In the genomic region with DNA sequence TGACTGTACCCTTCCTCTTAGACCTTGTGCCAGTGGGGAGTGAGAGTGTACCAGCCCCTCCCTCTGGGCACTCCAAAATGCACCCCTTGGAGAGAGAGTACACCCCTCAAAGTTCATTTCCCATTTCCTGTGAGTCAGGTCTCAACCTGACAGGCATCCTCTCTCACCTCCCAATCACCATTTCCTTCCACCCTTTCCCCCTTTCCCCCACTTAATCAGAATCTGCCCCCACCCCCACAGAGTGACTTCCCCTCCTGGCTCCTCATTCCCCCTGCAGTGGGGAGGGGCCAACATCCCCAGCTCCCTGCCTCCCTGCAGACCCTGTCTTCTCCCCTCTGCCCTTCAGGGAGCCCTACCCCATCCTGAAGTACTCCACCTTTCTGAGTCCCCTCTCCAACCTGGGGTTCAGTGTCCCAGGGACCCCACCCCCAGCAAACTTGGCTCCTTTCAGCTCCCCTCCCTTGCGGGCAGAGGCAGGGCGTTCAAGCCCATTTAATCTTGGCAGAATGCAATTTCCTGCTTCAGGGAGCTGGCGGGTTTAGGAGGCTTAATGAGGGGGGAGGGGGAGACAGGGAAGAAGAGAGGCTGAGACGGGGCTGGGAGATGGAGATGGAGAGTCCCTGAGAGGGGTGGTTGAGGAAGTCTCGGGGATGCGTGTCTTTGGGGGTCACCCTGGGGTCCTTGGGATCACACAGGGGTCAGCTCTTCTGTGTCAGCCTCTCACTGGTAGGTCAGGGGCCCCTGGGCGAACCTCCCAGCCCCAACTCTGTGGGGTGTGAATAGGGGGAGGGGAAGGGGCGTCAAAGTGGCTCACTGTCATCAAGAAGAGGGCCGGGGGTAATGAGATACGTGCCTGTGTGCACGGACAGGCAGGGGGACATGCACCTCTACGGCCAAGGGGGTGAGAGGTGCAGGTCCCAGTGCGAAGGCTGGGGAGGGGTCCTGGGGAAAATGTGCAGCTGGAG, we compare ENCODE assay signal across 10 cellular contexts. TPM values are rescaled to one million over a fixed set of nuclear protein-coding genes. Genes with fewer than 3 reads are reported as not detected.
DNase-seq lines count a peak whose midpoint lies in the region; ATAC-seq, FAIRE-seq and TF ChIP-seq lines count a peak whose summit lies in the region.
"Had no signal": no experiment of that assay in that cellular context is flagged by ENCODE, and none has a peak within 500 bp of the region (broad histone marks: within the 10 kb centered on the region; RNA-seq: fewer than 3 reads in every experiment).

No MANE protein-coding gene starts in this region.

- no peaks in the 10 kb centered on the region for H3K9me2 ChIP-seq in SK-N-SH

- POLR2A ChIA-PET in SK-N-SH (lab: Yijun Ruan, JAX), result interaction anchor here (5.0 kb wide), 1 partner anchor 15 kb away, joined by 19 read pairs; no protein-coding TSS in a partner anchor

- peaks cover 14 to 43% of the 10 kb centered on the region in 2 experiments; a peak in 3 of 4 replicates for H3K4me1 ChIP-seq in SK-N-SH (ENCODE audit: control insufficient read depth in 1 of 2, insufficient read depth in 2 of 2, low read depth in 1 of 2, low read length in 1 of 2)
- H3K4me1 ChIP-seq in iPS-20b (ENCODE audit: insufficient read depth, low read length), result peaks cover 23% of the 10 kb centered on the region; the same call in 1 of the 2 replicates
- no peaks in the 10 kb centered on the region for H3K4me1 ChIP-seq in adrenal gland (replicated peaks in 1 of 2)

- H3K36me3 ChIP-seq in SK-N-SH (replicated peaks in 1 of 2; ENCODE audit: control insufficient read depth in 1 of 2, insufficient read depth in 2 of 2, low read length in 1 of 2) (no peaks in the 10 kb centered on the region), iPS-20b (ENCODE audit: insufficient read depth, low read depth, low read length) (no peaks in the 10 kb centered on the region), adrenal gland (replicated peaks in 1 of 2) (no peaks in the 10 kb centered on the region)
- H3K36me3 ChIP-seq: left ventricle myocardium inferior had no signal

- H3K27ac ChIP-seq in SK-N-SH (ENCODE audit: low read depth in 2 of 2, low read length in 1 of 2) (no peak overlapping the region), iPS-20b (ENCODE audit: low read length) (peak overlapping the region; percentile 55), adrenal gland (no peak overlapping the region)
- H3K27ac ChIP-seq: left ventricle myocardium inferior had no signal

- no peaks in the 10 kb centered on the region for H3F3A ChIP-seq in SK-N-SH (replicated peaks; ENCODE audit: insufficient read depth)

- peak; percentile 64 for DNase-seq in DMS79 (lab: John Stamatoyannopoulos, UW)
- no peak for DNase-seq in HTR-8/SVneo (ENCODE audit: insufficient read length, low spot score)
- peak; percentile 51 for DNase-seq in SK-N-SH
- DNase-seq in adrenal gland, result no peak
- no peak for DNase-seq in HT-29 (ENCODE audit: low spot score)
- DNase-seq: left ventricle myocardium inferior, SIG-M5 had no signal

- TF ChIP-seq CTCF in SK-N-SH (IDR thresholded peaks at IDR 0.05) (no peak), adrenal gland (IDR thresholded peaks at IDR 0.05) (no peak)

- no peak for TF ChIP-seq RAD21 in SK-N-SH (IDR thresholded peaks at IDR 0.05; ENCODE audit: low read length)

- TF ChIP-seq EP300 in SK-N-SH (IDR thresholded peaks at IDR 0.05; ENCODE audit: borderline replicate concordance in 1 of 2, low read depth in 1 of 2, low read length in 1 of 2), result no peak

- H3K9ac ChIP-seq in SK-N-SH (no peak overlapping the region), iPS-20b (ENCODE audit: low read depth, low read length) (peak overlapping the region; percentile 62; the same call in 1 of the 2 replicates)

- WGBS in SK-N-SH (ENCODE audit: low lambda C conversion rate), result 61% methylated on average over 10 of the region's 13 CpGs
- 33 to 42% (median 38%) methylated on average over 12 to 13 of the region's 13 CpGs for WGBS in adrenal gland, 4 donors

- FAIRE-seq in HTR-8/SVneo (lab: Jason Lieb, UNC), result peak; percentile 54

- TF ChIP-seq POLR2A in adrenal gland (IDR thresholded peaks at IDR 0.05), result no peak

- H3K79me2 ChIP-seq in SK-N-SH (ENCODE audit: insufficient read depth), result no peaks in the 10 kb centered on the region

- ATAC-seq in HG03442 (IDR thresholded peaks at IDR 0.05; ENCODE audit: unreplicated experiment) (no peak), HG02840 (IDR thresholded peaks at IDR 0.05; ENCODE audit: low FRiP score, unreplicated experiment) (no peak)

- H3K9me3 ChIP-seq in SK-N-SH (no peaks in the 10 kb centered on the region), iPS-20b (ENCODE audit: insufficient read depth, low read depth, low read length) (no peaks in the 10 kb centered on the region), adrenal gland (replicated peaks in 1 of 3) (no peaks in the 10 kb centered on the region)
- H3K9me3 ChIP-seq: left ventricle myocardium inferior had no signal

- H2AFZ ChIP-seq in SK-N-SH (ENCODE audit: low read depth), result peak overlapping the region; percentile 70; the same call in 1 of the 2 replicates

- H3K4me3 ChIP-seq in SK-N-SH (ENCODE audit: low read depth in 2 of 2, low read length in 1 of 2), result no peak overlapping the region; a peak in 1 of 4 replicates
- peak overlapping the region; percentile 40; the same call in 1 of the 2 replicates for H3K4me3 ChIP-seq in iPS-20b (ENCODE audit: low read length)
- H3K4me3 ChIP-seq in adrenal gland, result no peak overlapping the region
- H3K4me3 ChIP-seq: left ventricle myocardium inferior had no signal

- H3K4me2 ChIP-seq in SK-N-SH, result peak overlapping the region; percentile 43; the same call in 1 of the 2 replicates

- no peaks in the 10 kb centered on the region for H3K27me3 ChIP-seq in SK-N-SH (ENCODE audit: insufficient read depth)
- H3K27me3 ChIP-seq in iPS-20b (ENCODE audit: insufficient read depth, low read length), result no peaks in the 10 kb centered on the region
- no peaks in the 10 kb centered on the region for H3K27me3 ChIP-seq in adrenal gland

- intact Hi-C loops in adrenal gland (cut with DNase I), result no loop called here

- CTCF ChIA-PET in SK-N-SH (lab: Yijun Ruan, JAX), result interaction anchor here (0.7 to 1.4 kb wide), 11 partner anchors 9 to 88 kb away, joined by 3 to 7 read pairs (median 3); no protein-coding TSS in a partner anchor

- H4K20me1 ChIP-seq in SK-N-SH (ENCODE audit: insufficient read depth), result no peaks in the 10 kb centered on the region

TF ChIP-seq in SK-N-SH, 30 proteins besides CTCF, POLR2A, EP300 and RAD21 (continues in another document):
- TF ChIP-seq CHD2 (IDR thresholded peaks at IDR 0.05; ENCODE audit: low read length, partially characterized antibody) (no peak), FOXM1 (IDR thresholded peaks at IDR 0.05; ENCODE audit: low read depth) (no peak), ELF1 (IDR thresholded peaks at IDR 0.05) (no peak), MEF2A (IDR thresholded peaks at IDR 0.05; ENCODE audit: borderline replicate concordance, low read depth) (no peak), FOSL2 (IDR thresholded peaks at IDR 0.05; ENCODE audit: borderline replicate concordance, low read depth) (no peak), RCOR1 (IDR thresholded peaks at IDR 0.05; ENCODE audit: low read length) (no peak), EZH2phosphoT487 (IDR thresholded peaks at IDR 0.05; ENCODE audit: borderline replicate concordance, low read depth) (no peak), RFX5 (IDR thresholded peaks at IDR 0.05; ENCODE audit: low read length) (no peak), JUND (IDR thresholded peaks at IDR 0.05) (no peak), MXI1 (IDR thresholded peaks at IDR 0.05; ENCODE audit: low read depth, low read length) (no peak)
- TF ChIP-seq, protein P1, sequence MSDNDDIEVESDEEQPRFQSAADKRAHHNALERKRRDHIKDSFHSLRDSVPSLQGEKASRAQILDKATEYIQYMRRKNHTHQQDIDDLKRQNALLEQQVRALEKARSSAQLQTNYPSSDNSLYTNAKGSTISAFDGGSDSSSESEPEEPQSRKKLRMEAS (IDR thresholded peaks at IDR 0.05; ENCODE audit: low read depth), result no peak
- TF ChIP-seq, protein P2, sequence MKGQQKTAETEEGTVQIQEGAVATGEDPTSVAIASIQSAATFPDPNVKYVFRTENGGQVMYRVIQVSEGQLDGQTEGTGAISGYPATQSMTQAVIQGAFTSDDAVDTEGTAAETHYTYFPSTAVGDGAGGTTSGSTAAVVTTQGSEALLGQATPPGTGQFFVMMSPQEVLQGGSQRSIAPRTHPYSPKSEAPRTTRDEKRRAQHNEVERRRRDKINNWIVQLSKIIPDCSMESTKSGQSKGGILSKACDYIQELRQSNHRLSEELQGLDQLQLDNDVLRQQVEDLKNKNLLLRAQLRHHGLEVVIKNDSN (IDR thresholded peaks at IDR 0.05; ENCODE audit: borderline replicate concordance, low read depth), result no peak
- TF ChIP-seq, protein P3, sequence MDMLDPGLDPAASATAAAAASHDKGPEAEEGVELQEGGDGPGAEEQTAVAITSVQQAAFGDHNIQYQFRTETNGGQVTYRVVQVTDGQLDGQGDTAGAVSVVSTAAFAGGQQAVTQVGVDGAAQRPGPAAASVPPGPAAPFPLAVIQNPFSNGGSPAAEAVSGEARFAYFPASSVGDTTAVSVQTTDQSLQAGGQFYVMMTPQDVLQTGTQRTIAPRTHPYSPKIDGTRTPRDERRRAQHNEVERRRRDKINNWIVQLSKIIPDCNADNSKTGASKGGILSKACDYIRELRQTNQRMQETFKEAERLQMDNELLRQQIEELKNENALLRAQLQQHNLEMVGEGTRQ (IDR thresholded peaks at IDR 0.05; ENCODE audit: borderline replicate concordance, low read depth, low read length), result no peak

RNA-seq across cellular contexts. Expression of a gene that starts 16.6 kb away (rescaled TPM):
- polyA plus RNA-seq in SK-N-SH (2012; rRNA removed), result 23.9 and 30.4 TPM in 2 replicates
- polyA plus RNA-seq in SK-N-SH (2012; cell fraction: cytosol; rRNA removed), result 15.5 and 23.2 TPM in 2 replicates
- 32.9 and 38.3 TPM in 2 replicates for polyA plus RNA-seq in SK-N-SH (2012; cell fraction: nucleus; rRNA removed)
- total RNA-seq in adrenal gland, result 10 to 100 TPM in 6 of 8 donors, 1 to 10 TPM in 2; 9.0 to 21.1 (median 13.6) TPM
- polyA plus RNA-seq in adrenal gland, result 10 to 100 TPM in 2 of 3 donors, 1 to 10 TPM in 1; 7.3 to 16.7 (median 14.5) TPM
- 14.6 and 16.5 TPM in 2 replicates for total RNA-seq in HT-29 (2014; rRNA removed; shearing (Covaris generic))

RNA-seq across cellular contexts. Expression of a gene that starts 49.8 kb away (rescaled TPM):
- polyA plus RNA-seq in SK-N-SH (2012; rRNA removed), result 113 and 168 TPM in 2 replicates
- polyA plus RNA-seq in SK-N-SH (2012; cell fraction: cytosol; rRNA removed), result 64.0 and 104 TPM in 2 replicates
- polyA plus RNA-seq in SK-N-SH (2012; cell fraction: nucleus; rRNA removed), result 383 and 633 TPM in 2 replicates
- 100 to 1,000 TPM in 6 of 8 donors, 10 to 100 TPM in 2; 51.9 to 224 (median 115) TPM for total RNA-seq in adrenal gland
- 100 to 1,000 TPM; 108 to 152 (median 110) TPM for polyA plus RNA-seq in adrenal gland
- total RNA-seq in HT-29 (2014; rRNA removed; shearing (Covaris generic)), result 33.5 and 35.8 TPM in 2 replicates

RNA-seq across cellular contexts. Expression of a gene that starts 52.9 kb away (rescaled TPM):
- polyA plus RNA-seq in SK-N-SH (2012; rRNA removed) (not detected in 2 replicates), adrenal gland (not detected)
- polyA plus RNA-seq in SK-N-SH (2012; cell fraction: cytosol; rRNA removed), result not detected in 2 replicates
- polyA plus RNA-seq in SK-N-SH (2012; cell fraction: nucleus; rRNA removed), result 0.12 TPM in 1 of 2 replicates, not detected in the other
- total RNA-seq in adrenal gland, result not detected
- 0.18 TPM in 1 of 2 replicates, not detected in the other for total RNA-seq in HT-29 (2014; rRNA removed; shearing (Covaris generic))
- total RNA-seq: left ventricle myocardium inferior had no signal

Comparison
In these comparisons a context has a peak if more than half of its experiments do, and no peak if none do; other contexts are left out.
1. DNase-seq: peak in DMS79 (single experiment) and SK-N-SH (single experiment); none in HTR-8/SVneo (single experiment), adrenal gland (0 of 7) and HT-29 (single experiment).